In the genomic region with DNA sequence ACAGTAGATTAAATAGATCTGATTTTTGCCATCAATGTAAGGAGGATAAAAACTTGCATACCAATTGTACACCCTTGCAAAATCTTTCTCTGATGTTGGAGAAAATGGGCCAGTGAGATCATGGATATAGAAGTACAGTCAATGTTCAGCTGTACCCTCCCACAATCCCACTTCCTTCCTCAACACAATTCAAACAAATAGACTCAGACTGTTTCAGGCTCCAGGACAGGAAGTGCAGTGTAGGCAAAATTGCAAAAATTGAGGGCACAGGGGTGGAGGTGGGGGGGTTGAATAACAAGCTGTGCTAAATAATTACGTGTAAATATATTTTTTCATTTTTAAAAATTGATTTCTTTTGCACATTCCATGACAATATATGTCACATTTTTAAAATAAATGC, we compare ENCODE assay signal across 13 cellular contexts. TPM values are rescaled to one million over a fixed set of nuclear protein-coding genes. Genes with fewer than 3 reads are reported as not detected.
DNase-seq lines count a peak whose midpoint lies in the region; ATAC-seq, FAIRE-seq and TF ChIP-seq lines count a peak whose summit lies in the region.
"Had no signal": no experiment of that assay in that cellular context is flagged by ENCODE, and none has a peak within 500 bp of the region (broad histone marks: within the 10 kb centered on the region; RNA-seq: fewer than 3 reads in every experiment).

No MANE protein-coding gene starts in this region.

- POLR2A ChIA-PET in activated CD4-positive, alpha-beta T cell treated with anti-CD3 and anti-CD28 coated beads for 36 hours (lab: Charles Lee) = no interaction called here
- POLR2A ChIA-PET in naive thymus-derived CD8-positive, alpha-beta T cell (lab: Charles Lee) = interaction anchor here (0.6 to 1.4 kb wide), 3 partner anchors 12 to 1199 kb away, joined by 3 to 5 read pairs (median 3); a partner anchor contains a TSS

- peaks cover 45% of the 10 kb centered on the region for H3K36me3 Mint-ChIP-seq in activated CD4-positive, alpha-beta T cell treated with anti-CD3 and anti-CD28 coated beads for 36 hours (ENCODE audit: low read depth)
- peaks cover 7 to 43% (median 22%) of the 10 kb centered on the region in 3 donors for H3K36me3 Mint-ChIP-seq in naive thymus-derived CD8-positive, alpha-beta T cell

- ATAC-seq in activated CD4-positive, alpha-beta T cell treated with anti-CD3 and anti-CD28 coated beads for 36 hours = no peak
- ATAC-seq in naive thymus-derived CD8-positive, alpha-beta T cell = peak; percentile 46 to 68

- DNase-seq in activated CD4-positive, alpha-beta T cell treated with anti-CD3 and anti-CD28 coated beads for 36 hours = no peak
- DNase-seq in activated CD4-positive, alpha-beta T cell treated with anti-CD3 and anti-CD28 coated beads, Interleukin-2, amount 50 U/mL, for 48 hours = no peak
- DNase-seq in NCI-H226 (peak; percentile 30), bronchial epithelial cell (ENCODE audit: low read depth) (peak; percentile 2), GF-D8 (lab: John Stamatoyannopoulos, UW) (no peak), foreskin melanocyte (no peak), NCI-H748 treated with DMSO at 0.1 percent for 48 hours (lab: John Stamatoyannopoulos, UW) (no peak)
- peak in 4 of 10 donors; percentile 11 to 62 (median 43) for DNase-seq in naive thymus-derived CD8-positive, alpha-beta T cell
- DNase-seq: activated naive CD4-positive, alpha-beta T cell; HFFc6; NCI-H1092 treated with DMSO at 0.1 percent for 48 hours; pancreas had no signal

- peak overlapping the region; percentile 51 for H3K27ac Mint-ChIP-seq in activated CD4-positive, alpha-beta T cell treated with anti-CD3 and anti-CD28 coated beads for 36 hours
- peak overlapping the region in 5 of 10 donors; percentile 1 to 85 (median 46) for H3K27ac Mint-ChIP-seq in naive thymus-derived CD8-positive, alpha-beta T cell
- H3K27ac Mint-ChIP-seq: HFFc6 had no signal

- H3K9me3 Mint-ChIP-seq in activated CD4-positive, alpha-beta T cell treated with anti-CD3 and anti-CD28 coated beads for 36 hours (ENCODE audit: low read depth) = peaks cover 27% of the 10 kb centered on the region
- peaks cover 0 to 19% (median 12%) of the 10 kb centered on the region in 9 donors for H3K9me3 Mint-ChIP-seq in naive thymus-derived CD8-positive, alpha-beta T cell

- no peak for FAIRE-seq in bronchial epithelial cell (lab: Jason Lieb, UNC)
- FAIRE-seq: HTR-8/SVneo, pancreas had no signal

- H3K4me1 Mint-ChIP-seq in activated CD4-positive, alpha-beta T cell treated with anti-CD3 and anti-CD28 coated beads for 36 hours = peaks cover 45% of the 10 kb centered on the region
- peaks cover 22 to 58% (median 51%) of the 10 kb centered on the region in 4 donors for H3K4me1 Mint-ChIP-seq in naive thymus-derived CD8-positive, alpha-beta T cell

- CTCF ChIA-PET in activated CD4-positive, alpha-beta T cell treated with anti-CD3 and anti-CD28 coated beads for 36 hours (lab: Charles Lee) = interaction anchor here (0.9 to 1.2 kb wide), 2 partner anchors 18 to 27 kb away, joined by 3 to 4 read pairs; no protein-coding TSS in a partner anchor

- intact Hi-C loops in activated CD4-positive, alpha-beta T cell treated with anti-CD3 and anti-CD28 coated beads for 36 hours (cut with DNase I, micrococcal nuclease) = no loop called here

- no peaks in the 10 kb centered on the region for H3K36me3 ChIP-seq in bronchial epithelial cell (ENCODE audit: control insufficient read depth, insufficient read depth, low read length)
- H3K36me3 ChIP-seq: pancreas had no signal

- H3K4me3 Mint-ChIP-seq in activated CD4-positive, alpha-beta T cell treated with anti-CD3 and anti-CD28 coated beads for 36 hours = no peak overlapping the region
- H3K4me3 Mint-ChIP-seq in naive thymus-derived CD8-positive, alpha-beta T cell = peak overlapping the region in 9 of 10 donors; percentile 8 to 63 (median 48)
- H3K4me3 Mint-ChIP-seq: HFFc6 had no signal

- no peak for TF ChIP-seq CTCF in bronchial epithelial cell (IDR thresholded peaks at IDR 0.05; ENCODE audit: insufficient read depth, low read length, severe bottlenecking)

- no peaks in the 10 kb centered on the region for H3K27me3 ChIP-seq in bronchial epithelial cell (ENCODE audit: control insufficient read depth, insufficient read depth, low read length)
- H3K27me3 ChIP-seq: pancreas had no signal

- no peak overlapping the region for H3K4me3 ChIP-seq in bronchial epithelial cell (ENCODE audit: low read depth, low read length)
- H3K4me3 ChIP-seq: pancreas had no signal

- H3K27me3 Mint-ChIP-seq in activated CD4-positive, alpha-beta T cell treated with anti-CD3 and anti-CD28 coated beads for 36 hours = no peaks in the 10 kb centered on the region
- H3K27me3 Mint-ChIP-seq in naive thymus-derived CD8-positive, alpha-beta T cell = no peaks in the 10 kb centered on the region

RNA-seq across cellular contexts. Expression of a gene that starts 3.9 kb away (rescaled TPM):
- 10 to 100 TPM; 43.1 to 55.4 TPM for total RNA-seq in activated CD4-positive, alpha-beta T cell treated with anti-CD3 and anti-CD28 coated beads for 36 hours
- total RNA-seq in bronchial epithelial cell = 0.26 and 0.38 TPM in 2 replicates
- 10 to 100 TPM; 26.3 to 27.9 TPM for total RNA-seq in naive thymus-derived CD8-positive, alpha-beta T cell
- 10 to 100 TPM in 1 of 3 donors, 1 to 10 TPM in 2; 6.9 to 13.9 (median 8.9) TPM for polyA plus RNA-seq in naive thymus-derived CD8-positive, alpha-beta T cell

RNA-seq across cellular contexts. Expression of a gene that starts 25.5 kb away (rescaled TPM):
- 10 to 100 TPM; 52.1 to 55.5 TPM for total RNA-seq in activated CD4-positive, alpha-beta T cell treated with anti-CD3 and anti-CD28 coated beads for 36 hours
- 0.13 TPM in 1 of 2 replicates, not detected in the other for total RNA-seq in bronchial epithelial cell
- total RNA-seq in naive thymus-derived CD8-positive, alpha-beta T cell = under 1 TPM; 0.34 to 0.69 TPM
- polyA plus RNA-seq in naive thymus-derived CD8-positive, alpha-beta T cell = 1 to 10 TPM; 2.2 to 7.0 (median 5.2) TPM

Comparison
In these comparisons a context has a peak if more than half of its experiments do, and no peak if none do; other contexts are left out.
1. DNase-seq: peak in NCI-H226 (single experiment) and bronchial epithelial cell (single experiment); none in activated CD4-positive, alpha-beta T cell treated with anti-CD3 and anti-CD28 coated beads for 36 hours (single experiment), activated CD4-positive, alpha-beta T cell treated with anti-CD3 and anti-CD28 coated beads, Interleukin-2, amount 50 U/mL, for 48 hours (0 of 2), GF-D8 (single experiment), foreskin melanocyte (single experiment) and NCI-H748 treated with DMSO at 0.1 percent for 48 hours (single experiment).
2. RNA of a gene that starts 3.9 kb away (total RNA-seq): 43.1 to 55.4 TPM in activated CD4-positive, alpha-beta T cell treated with anti-CD3 and anti-CD28 coated beads for 36 hours and 26.3 to 27.9 TPM in naive thymus-derived CD8-positive, alpha-beta T cell; 0.26 to 0.38 TPM in bronchial epithelial cell; every median in the first group is over 10 times any median in the second.
3. RNA of a gene that starts 25.5 kb away (total RNA-seq): 52.1 to 55.5 TPM in activated CD4-positive, alpha-beta T cell treated with anti-CD3 and anti-CD28 coated beads for 36 hours; 0.34 to 0.69 TPM in naive thymus-derived CD8-positive, alpha-beta T cell and 0.13 TPM in bronchial epithelial cell; every median in the first group is over 10 times any median in the second.